1 cellular context compared by ENCODE assay signal in the genomic region with DNA sequence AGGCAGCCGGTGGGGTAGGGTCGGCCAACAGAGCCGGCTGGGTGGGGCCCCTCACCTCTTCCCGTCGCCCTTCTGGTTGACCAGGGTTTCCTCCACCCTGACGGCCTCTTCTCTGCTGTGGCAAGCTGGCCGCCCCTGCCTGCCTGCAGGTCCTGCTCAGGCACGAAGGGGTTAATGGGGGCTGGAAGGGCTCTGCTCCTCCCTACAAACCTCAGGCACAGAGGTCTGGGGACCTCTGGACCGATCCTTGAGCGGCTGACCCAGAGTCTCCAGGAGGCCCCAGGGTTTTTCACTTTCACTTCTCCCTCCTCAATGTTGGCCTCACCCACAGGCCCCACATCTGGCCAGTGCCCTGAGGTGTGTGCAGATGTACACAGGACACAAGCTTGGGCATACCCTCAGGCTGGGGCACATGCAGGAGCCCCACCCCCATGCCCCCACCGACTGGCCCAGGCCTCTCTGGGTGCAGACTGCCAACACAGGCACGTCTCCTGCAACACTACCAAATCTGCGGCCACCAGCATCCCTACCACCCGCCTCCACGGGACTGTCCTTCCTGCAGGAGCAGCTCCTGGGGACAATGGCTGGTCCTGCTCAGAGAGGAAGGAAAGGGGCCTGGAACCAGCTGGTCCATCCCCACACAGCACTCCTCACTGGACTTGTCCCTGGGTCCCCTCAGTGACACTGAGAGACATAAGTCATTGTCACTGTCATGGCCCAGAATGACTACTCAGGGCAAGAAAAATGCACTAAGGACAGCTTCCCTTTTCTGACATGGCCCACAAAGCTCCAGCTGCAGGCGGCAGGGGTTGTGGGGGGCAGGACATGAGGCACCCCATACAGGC.
TF ChIP-seq lines count a peak whose summit lies in the region.

No MANE protein-coding gene starts in this region.

TF ChIP-seq in K562, 482 proteins besides CTCF, POLR2A, EP300 and RAD21 (continued from another document and continues in another):
- TF ChIP-seq ILF3 (IDR thresholded peaks at IDR 0.05; ENCODE audit: borderline replicate concordance), result no peak
- TF ChIP-seq, protein P1, sequence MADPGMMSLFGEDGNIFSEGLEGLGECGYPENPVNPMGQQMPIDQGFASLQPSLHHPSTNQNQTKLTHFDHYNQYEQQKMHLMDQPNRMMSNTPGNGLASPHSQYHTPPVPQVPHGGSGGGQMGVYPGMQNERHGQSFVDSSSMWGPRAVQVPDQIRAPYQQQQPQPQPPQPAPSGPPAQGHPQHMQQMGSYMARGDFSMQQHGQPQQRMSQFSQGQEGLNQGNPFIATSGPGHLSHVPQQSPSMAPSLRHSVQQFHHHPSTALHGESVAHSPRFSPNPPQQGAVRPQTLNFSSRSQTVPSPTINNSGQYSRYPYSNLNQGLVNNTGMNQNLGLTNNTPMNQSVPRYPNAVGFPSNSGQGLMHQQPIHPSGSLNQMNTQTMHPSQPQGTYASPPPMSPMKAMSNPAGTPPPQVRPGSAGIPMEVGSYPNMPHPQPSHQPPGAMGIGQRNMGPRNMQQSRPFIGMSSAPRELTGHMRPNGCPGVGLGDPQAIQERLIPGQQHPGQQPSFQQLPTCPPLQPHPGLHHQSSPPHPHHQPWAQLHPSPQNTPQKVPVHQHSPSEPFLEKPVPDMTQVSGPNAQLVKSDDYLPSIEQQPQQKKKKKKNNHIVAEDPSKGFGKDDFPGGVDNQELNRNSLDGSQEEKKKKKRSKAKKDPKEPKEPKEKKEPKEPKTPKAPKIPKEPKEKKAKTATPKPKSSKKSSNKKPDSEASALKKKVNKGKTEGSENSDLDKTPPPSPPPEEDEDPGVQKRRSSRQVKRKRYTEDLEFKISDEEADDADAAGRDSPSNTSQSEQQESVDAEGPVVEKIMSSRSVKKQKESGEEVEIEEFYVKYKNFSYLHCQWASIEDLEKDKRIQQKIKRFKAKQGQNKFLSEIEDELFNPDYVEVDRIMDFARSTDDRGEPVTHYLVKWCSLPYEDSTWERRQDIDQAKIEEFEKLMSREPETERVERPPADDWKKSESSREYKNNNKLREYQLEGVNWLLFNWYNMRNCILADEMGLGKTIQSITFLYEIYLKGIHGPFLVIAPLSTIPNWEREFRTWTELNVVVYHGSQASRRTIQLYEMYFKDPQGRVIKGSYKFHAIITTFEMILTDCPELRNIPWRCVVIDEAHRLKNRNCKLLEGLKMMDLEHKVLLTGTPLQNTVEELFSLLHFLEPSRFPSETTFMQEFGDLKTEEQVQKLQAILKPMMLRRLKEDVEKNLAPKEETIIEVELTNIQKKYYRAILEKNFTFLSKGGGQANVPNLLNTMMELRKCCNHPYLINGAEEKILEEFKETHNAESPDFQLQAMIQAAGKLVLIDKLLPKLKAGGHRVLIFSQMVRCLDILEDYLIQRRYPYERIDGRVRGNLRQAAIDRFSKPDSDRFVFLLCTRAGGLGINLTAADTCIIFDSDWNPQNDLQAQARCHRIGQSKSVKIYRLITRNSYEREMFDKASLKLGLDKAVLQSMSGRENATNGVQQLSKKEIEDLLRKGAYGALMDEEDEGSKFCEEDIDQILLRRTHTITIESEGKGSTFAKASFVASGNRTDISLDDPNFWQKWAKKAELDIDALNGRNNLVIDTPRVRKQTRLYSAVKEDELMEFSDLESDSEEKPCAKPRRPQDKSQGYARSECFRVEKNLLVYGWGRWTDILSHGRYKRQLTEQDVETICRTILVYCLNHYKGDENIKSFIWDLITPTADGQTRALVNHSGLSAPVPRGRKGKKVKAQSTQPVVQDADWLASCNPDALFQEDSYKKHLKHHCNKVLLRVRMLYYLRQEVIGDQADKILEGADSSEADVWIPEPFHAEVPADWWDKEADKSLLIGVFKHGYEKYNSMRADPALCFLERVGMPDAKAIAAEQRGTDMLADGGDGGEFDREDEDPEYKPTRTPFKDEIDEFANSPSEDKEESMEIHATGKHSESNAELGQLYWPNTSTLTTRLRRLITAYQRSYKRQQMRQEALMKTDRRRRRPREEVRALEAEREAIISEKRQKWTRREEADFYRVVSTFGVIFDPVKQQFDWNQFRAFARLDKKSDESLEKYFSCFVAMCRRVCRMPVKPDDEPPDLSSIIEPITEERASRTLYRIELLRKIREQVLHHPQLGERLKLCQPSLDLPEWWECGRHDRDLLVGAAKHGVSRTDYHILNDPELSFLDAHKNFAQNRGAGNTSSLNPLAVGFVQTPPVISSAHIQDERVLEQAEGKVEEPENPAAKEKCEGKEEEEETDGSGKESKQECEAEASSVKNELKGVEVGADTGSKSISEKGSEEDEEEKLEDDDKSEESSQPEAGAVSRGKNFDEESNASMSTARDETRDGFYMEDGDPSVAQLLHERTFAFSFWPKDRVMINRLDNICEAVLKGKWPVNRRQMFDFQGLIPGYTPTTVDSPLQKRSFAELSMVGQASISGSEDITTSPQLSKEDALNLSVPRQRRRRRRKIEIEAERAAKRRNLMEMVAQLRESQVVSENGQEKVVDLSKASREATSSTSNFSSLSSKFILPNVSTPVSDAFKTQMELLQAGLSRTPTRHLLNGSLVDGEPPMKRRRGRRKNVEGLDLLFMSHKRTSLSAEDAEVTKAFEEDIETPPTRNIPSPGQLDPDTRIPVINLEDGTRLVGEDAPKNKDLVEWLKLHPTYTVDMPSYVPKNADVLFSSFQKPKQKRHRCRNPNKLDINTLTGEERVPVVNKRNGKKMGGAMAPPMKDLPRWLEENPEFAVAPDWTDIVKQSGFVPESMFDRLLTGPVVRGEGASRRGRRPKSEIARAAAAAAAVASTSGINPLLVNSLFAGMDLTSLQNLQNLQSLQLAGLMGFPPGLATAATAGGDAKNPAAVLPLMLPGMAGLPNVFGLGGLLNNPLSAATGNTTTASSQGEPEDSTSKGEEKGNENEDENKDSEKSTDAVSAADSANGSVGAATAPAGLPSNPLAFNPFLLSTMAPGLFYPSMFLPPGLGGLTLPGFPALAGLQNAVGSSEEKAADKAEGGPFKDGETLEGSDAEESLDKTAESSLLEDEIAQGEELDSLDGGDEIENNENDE (IDR thresholded peaks at IDR 0.05; ENCODE audit: low read depth, low read length), result no peak
- TF ChIP-seq ZSCAN29 (IDR thresholded peaks at IDR 0.05), result no peak
- no peak for TF ChIP-seq ZKSCAN8 (CRISPR knock-in tag; IDR thresholded peaks at IDR 0.05)
- no peak for TF ChIP-seq NR2F6 (CRISPR knock-in tag; IDR thresholded peaks at IDR 0.05)
- no peak for TF ChIP-seq NCOA6 (IDR thresholded peaks at IDR 0.05)
- TF ChIP-seq TGIF2 (CRISPR knock-in tag; IDR thresholded peaks at IDR 0.05), result no peak
- no peak for TF ChIP-seq ZNF232 (CRISPR knock-in tag; IDR thresholded peaks at IDR 0.05)
- no peak for TF ChIP-seq SAP30 (IDR thresholded peaks at IDR 0.05; ENCODE audit: borderline replicate concordance, insufficient read depth, low read depth, low read length, poor library complexity, severe bottlenecking)
- no peak for TF ChIP-seq GTF2E2 (tag; IDR thresholded peaks at IDR 0.05)
- TF ChIP-seq, protein P2, sequence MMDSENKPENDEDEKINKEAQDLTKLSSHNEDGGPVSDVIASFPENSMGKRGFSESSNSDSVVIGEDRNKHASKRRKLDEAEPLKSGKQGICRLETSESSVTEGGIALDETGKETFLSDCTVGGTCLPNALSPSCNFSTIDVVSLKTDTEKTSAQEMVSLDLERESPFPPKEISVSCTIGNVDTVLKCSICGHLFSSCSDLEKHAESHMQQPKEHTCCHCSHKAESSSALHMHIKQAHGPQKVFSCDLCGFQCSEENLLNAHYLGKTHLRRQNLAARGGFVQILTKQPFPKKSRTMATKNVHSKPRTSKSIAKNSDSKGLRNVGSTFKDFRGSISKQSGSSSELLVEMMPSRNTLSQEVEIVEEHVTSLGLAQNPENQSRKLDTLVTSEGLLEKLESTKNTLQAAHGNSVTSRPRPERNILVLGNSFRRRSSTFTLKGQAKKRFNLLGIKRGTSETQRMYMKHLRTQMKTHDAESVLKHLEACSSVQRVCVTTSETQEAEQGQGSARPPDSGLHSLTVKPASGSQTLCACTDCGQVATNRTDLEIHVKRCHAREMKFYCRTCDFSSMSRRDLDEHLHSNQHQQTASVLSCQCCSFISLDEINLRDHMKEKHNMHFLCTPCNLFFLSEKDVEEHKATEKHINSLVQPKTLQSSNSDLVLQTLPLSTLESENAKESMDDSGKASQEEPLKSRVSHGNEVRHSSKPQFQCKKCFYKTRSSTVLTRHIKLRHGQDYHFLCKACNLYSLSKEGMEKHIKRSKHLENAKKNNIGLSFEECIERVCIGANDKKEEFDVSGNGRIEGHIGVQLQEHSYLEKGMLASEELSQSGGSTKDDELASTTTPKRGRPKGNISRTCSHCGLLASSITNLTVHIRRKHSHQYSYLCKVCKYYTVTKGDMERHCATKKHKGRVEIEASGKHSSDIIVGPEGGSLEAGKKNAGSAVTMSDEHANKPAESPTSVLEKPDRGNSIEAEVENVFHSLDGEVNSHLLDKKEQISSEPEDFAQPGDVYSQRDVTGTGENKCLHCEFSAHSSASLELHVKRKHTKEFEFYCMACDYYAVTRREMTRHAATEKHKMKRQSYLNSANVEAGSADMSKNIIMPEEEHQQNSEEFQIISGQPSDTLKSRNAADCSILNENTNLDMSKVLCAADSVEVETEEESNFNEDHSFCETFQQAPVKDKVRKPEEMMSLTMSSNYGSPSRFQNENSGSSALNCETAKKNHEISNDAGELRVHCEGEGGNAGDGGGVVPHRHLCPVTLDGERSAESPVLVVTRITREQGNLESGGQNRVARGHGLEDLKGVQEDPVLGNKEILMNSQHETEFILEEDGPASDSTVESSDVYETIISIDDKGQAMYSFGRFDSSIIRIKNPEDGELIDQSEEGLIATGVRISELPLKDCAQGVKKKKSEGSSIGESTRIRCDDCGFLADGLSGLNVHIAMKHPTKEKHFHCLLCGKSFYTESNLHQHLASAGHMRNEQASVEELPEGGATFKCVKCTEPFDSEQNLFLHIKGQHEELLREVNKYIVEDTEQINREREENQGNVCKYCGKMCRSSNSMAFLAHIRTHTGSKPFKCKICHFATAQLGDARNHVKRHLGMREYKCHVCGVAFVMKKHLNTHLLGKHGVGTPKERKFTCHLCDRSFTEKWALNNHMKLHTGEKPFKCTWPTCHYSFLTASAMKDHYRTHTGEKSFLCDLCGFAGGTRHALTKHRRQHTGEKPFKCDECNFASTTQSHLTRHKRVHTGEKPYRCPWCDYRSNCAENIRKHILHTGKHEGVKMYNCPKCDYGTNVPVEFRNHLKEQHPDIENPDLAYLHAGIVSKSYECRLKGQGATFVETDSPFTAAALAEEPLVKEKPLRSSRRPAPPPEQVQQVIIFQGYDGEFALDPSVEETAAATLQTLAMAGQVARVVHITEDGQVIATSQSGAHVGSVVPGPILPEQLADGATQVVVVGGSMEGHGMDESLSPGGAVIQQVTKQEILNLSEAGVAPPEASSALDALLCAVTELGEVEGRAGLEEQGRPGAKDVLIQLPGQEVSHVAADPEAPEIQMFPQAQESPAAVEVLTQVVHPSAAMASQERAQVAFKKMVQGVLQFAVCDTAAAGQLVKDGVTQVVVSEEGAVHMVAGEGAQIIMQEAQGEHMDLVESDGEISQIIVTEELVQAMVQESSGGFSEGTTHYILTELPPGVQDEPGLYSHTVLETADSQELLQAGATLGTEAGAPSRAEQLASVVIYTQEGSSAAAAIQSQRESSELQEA (IDR thresholded peaks at IDR 0.05; ENCODE audit: low read depth), result no peak
- TF ChIP-seq NUFIP1 (IDR thresholded peaks at IDR 0.05; ENCODE audit: partially characterized antibody), result no peak
- TF ChIP-seq MTA1 (IDR thresholded peaks at IDR 0.05; ENCODE audit: borderline replicate concordance), result 0 out of 2 replicates have a peak, but pooled peaks have one; percentile 34
- TF ChIP-seq NEUROD1 (IDR thresholded peaks at IDR 0.05; ENCODE audit: borderline replicate concordance, low read depth, low read length, partially characterized antibody), result no peak
- TF ChIP-seq, protein P3, sequence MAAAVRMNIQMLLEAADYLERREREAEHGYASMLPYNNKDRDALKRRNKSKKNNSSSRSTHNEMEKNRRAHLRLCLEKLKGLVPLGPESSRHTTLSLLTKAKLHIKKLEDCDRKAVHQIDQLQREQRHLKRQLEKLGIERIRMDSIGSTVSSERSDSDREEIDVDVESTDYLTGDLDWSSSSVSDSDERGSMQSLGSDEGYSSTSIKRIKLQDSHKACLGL (CRISPR knock-in tag; IDR thresholded peaks at IDR 0.05; ENCODE audit: borderline replicate concordance, poor library complexity, severe bottlenecking), result peak; percentile 15
- TF ChIP-seq, protein P4, sequence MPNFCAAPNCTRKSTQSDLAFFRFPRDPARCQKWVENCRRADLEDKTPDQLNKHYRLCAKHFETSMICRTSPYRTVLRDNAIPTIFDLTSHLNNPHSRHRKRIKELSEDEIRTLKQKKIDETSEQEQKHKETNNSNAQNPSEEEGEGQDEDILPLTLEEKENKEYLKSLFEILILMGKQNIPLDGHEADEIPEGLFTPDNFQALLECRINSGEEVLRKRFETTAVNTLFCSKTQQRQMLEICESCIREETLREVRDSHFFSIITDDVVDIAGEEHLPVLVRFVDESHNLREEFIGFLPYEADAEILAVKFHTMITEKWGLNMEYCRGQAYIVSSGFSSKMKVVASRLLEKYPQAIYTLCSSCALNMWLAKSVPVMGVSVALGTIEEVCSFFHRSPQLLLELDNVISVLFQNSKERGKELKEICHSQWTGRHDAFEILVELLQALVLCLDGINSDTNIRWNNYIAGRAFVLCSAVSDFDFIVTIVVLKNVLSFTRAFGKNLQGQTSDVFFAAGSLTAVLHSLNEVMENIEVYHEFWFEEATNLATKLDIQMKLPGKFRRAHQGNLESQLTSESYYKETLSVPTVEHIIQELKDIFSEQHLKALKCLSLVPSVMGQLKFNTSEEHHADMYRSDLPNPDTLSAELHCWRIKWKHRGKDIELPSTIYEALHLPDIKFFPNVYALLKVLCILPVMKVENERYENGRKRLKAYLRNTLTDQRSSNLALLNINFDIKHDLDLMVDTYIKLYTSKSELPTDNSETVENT (CRISPR knock-in tag; IDR thresholded peaks at IDR 0.05), result peak; percentile 52
- no peak for TF ChIP-seq NR1H2 (CRISPR knock-in tag; IDR thresholded peaks at IDR 0.05)
- peak; percentile 11; the same call in 1 of the 2 replicates for TF ChIP-seq TOE1 (IDR thresholded peaks at IDR 0.05; ENCODE audit: borderline replicate concordance)
- no peak for TF ChIP-seq TOE1 (CRISPR knock-in tag; IDR thresholded peaks at IDR 0.05; ENCODE audit: borderline replicate concordance, low read depth)
- TF ChIP-seq ZNF561 (CRISPR knock-in tag; conservative IDR thresholded peaks at IDR 0.05), result no peak
- TF ChIP-seq SMARCE1 (IDR thresholded peaks at IDR 0.05), result no peak
- no peak for TF ChIP-seq HIVEP1 (CRISPR knock-in tag; IDR thresholded peaks at IDR 0.05)
- no peak for TF ChIP-seq ZNF717 (CRISPR knock-in tag; IDR thresholded peaks at IDR 0.05)
- peak; percentile 4; the same call in 1 of the 2 replicates for TF ChIP-seq JUND (IDR thresholded peaks at IDR 0.05; ENCODE audit: borderline replicate concordance, low read depth, low read length)
- no peak for TF ChIP-seq JUND (tag; IDR thresholded peaks at IDR 0.05; ENCODE audit: borderline replicate concordance, low read depth, low read length)
- TF ChIP-seq HDGF (IDR thresholded peaks at IDR 0.05), result no peak
- TF ChIP-seq PRMT5 (CRISPR knock-in tag; IDR thresholded peaks at IDR 0.05), result peak; percentile 38; the same call in 1 of the 2 replicates
- TF ChIP-seq TBP (optimal IDR thresholded peaks at IDR 0.05; ENCODE audit: low read depth, low read length), result no peak
- TF ChIP-seq BRCA1 (IDR thresholded peaks at IDR 0.05), result no peak
- TF ChIP-seq BRCA1 (CRISPR knock-in tag; IDR thresholded peaks at IDR 0.05), result no peak
